In the genomic region with DNA sequence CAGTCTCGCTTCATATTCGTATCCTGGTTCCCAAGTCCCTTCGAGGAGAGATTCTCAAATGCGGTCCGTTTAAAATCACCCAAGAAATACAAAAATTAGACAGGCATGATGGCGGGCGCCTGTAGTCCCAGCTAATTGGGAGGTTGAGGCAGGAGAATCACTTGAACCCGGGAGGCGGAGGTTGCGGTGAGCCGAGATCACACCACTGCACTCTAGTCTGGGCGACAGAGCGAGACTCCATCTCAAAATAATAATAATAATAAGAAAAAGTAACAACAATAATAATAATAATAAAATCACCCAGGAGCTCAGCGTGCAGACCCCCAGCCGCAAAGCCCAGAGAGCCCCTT, we compare ENCODE assay signal across 8 cellular contexts. TPM values are rescaled to one million over a fixed set of nuclear protein-coding genes. Genes with fewer than 3 reads are reported as not detected.
A peak's percentile ranks its signal among the peaks of the same experiment; 100 is the strongest.
DNase-seq lines count a peak whose midpoint lies in the region; ATAC-seq and TF ChIP-seq lines count a peak whose summit lies in the region.
"Not testable (repeated sequence)": the region's sequence is repeated elsewhere in the genome, so short reads cannot be mapped to it uniquely, and the experiment has no call there.

No MANE protein-coding gene starts in this region.

- not testable (repeated sequence) for H2AK5ac ChIP-seq in mesendoderm (ENCODE audit: low read length)

- H3K23ac ChIP-seq in mesendoderm (ENCODE audit: low read length) = peak overlapping the region; percentile 45

- not testable (repeated sequence) for H2BK5ac ChIP-seq in mesendoderm (ENCODE audit: low read length)

- H3K27me3 ChIP-seq in Caco-2 (replicated peaks; ENCODE audit: control insufficient read depth, insufficient read depth, low read length); Loucy (ENCODE audit: insufficient read depth, low read length, poor library complexity, severe bottlenecking); brain microvascular endothelial cell (replicated peaks); mesendoderm (ENCODE audit: insufficient read depth, low read length, poor library complexity); upper lobe of right lung: not testable (repeated sequence)
- peaks cover 0 to 11% (median 3%) of the 10 kb centered on the region in 3 donors for H3K27me3 ChIP-seq in psoas muscle (ENCODE audit: insufficient read depth in 3 of 3, low read length in 2 of 3)

- CTCF ChIA-PET in Caco-2 (lab: Charles Lee) = not testable (repeated sequence)

- not testable (repeated sequence) for H3K27ac Mint-ChIP-seq in Caco-2 (ENCODE audit: unreplicated experiment)
- H3K27ac Mint-ChIP-seq in activated CD4-positive, alpha-beta T cell treated with anti-CD3 and anti-CD28 coated beads, Interleukin-2, amount 10 ng/mL, durations not matched to agents 24 days and 14 days = peak overlapping the region; percentile 74

- H3K36me3 Mint-ChIP-seq in Caco-2 (ENCODE audit: insufficient read depth, unreplicated experiment) = peaks cover 22% of the 10 kb centered on the region
- H3K36me3 Mint-ChIP-seq in activated CD4-positive, alpha-beta T cell treated with anti-CD3 and anti-CD28 coated beads, Interleukin-2, amount 10 ng/mL, durations not matched to agents 24 days and 14 days (ENCODE audit: low read depth) = peaks cover 14% of the 10 kb centered on the region

- not testable (repeated sequence) for H3K18ac ChIP-seq in mesendoderm (ENCODE audit: low read length)

- ATAC-seq in psoas muscle, upper lobe of right lung: not testable (repeated sequence)

- not testable (repeated sequence) for H2BK15ac ChIP-seq in mesendoderm (replicated peaks; ENCODE audit: low read depth)

- peak overlapping the region; percentile 22 for H3K9ac ChIP-seq in Loucy (ENCODE audit: low read depth, low read length, poor library complexity, severe bottlenecking)
- peak overlapping the region; percentile 76 for H3K9ac ChIP-seq in mesendoderm (ENCODE audit: low read length)

- H4K5ac ChIP-seq in mesendoderm (ENCODE audit: low read length) = not testable (repeated sequence)

- not testable (repeated sequence) for H3K79me1 ChIP-seq in mesendoderm (ENCODE audit: low read length)

- H3K79me2 ChIP-seq in Loucy (ENCODE audit: insufficient read depth, low read length) (peaks cover 33% of the 10 kb centered on the region), mesendoderm (ENCODE audit: control insufficient read depth, insufficient read depth, low read length) (peaks cover 13% of the 10 kb centered on the region)

- no CpG with 5 or more reads among the region's 15 CpGs for WGBS in mesendoderm (ENCODE audit: extremely low coverage, insufficient coverage, low lambda C conversion rate)
- 59 to 64% (median 60%) methylated on average over 15 of the region's 15 CpGs for WGBS in psoas muscle, 3 donors

- not testable (repeated sequence) for TF ChIP-seq CTCF in Caco-2 (IDR thresholded peaks at IDR 0.05; ENCODE audit: insufficient read depth in 1 of 2, low read depth in 1 of 2, low read length in 1 of 2, severe bottlenecking in 1 of 2, unreplicated experiment in 1 of 2); Loucy (conservative IDR thresholded peaks at IDR 0.05; ENCODE audit: low read length); brain microvascular endothelial cell (IDR thresholded peaks at IDR 0.05; ENCODE audit: low read depth, low read length, missing control alignments); fibroblast of villous mesenchyme (IDR thresholded peaks at IDR 0.05; ENCODE audit: insufficient read depth, low read depth, low read length); psoas muscle (IDR thresholded peaks at IDR 0.05); upper lobe of right lung (IDR thresholded peaks at IDR 0.05)

- H3K27me3 Mint-ChIP-seq in Caco-2 (ENCODE audit: insufficient read depth, unreplicated experiment) = not testable (repeated sequence)
- peaks cover 16% of the 10 kb centered on the region for H3K27me3 Mint-ChIP-seq in activated CD4-positive, alpha-beta T cell treated with anti-CD3 and anti-CD28 coated beads, Interleukin-2, amount 10 ng/mL, durations not matched to agents 24 days and 14 days

- peak overlapping the region; percentile 91 for H3K4me3 Mint-ChIP-seq in Caco-2 (ENCODE audit: unreplicated experiment)
- H3K4me3 Mint-ChIP-seq in activated CD4-positive, alpha-beta T cell treated with anti-CD3 and anti-CD28 coated beads, Interleukin-2, amount 10 ng/mL, durations not matched to agents 24 days and 14 days = peak overlapping the region; percentile 72

- H4K8ac ChIP-seq in mesendoderm (ENCODE audit: low read depth, low read length) = peak overlapping the region; percentile 43

- H3K4ac ChIP-seq in mesendoderm (ENCODE audit: low read depth, low read length) = not testable (repeated sequence)

- in situ Hi-C loops in brain microvascular endothelial cell (cut with HindIII; ENCODE audit: low pct_ligation_motif_present, low sequenced_read_pairs) = not testable (repeated sequence)

- peak overlapping the region; percentile 93 for H3K56ac ChIP-seq in mesendoderm (ENCODE audit: low read length)

- BruUV-seq in Caco-2 (replicated peaks; lab: Mats Ljungman, UMichigan) = not testable (repeated sequence)

- not testable (repeated sequence) for DNase-seq in Caco-2; activated CD4-positive, alpha-beta T cell treated with anti-CD3 and anti-CD28 coated beads, Interleukin-2, amount 10 ng/mL, durations not matched to agents 24 days and 14 days; brain microvascular endothelial cell; fibroblast of villous mesenchyme (ENCODE audit: low read depth); mesendoderm; psoas muscle; upper lobe of right lung

- H3K9me3 ChIP-seq in Caco-2; Loucy (ENCODE audit: insufficient read depth, low read depth, low read length); psoas muscle; upper lobe of right lung: not testable (repeated sequence)

- H3K4me1 ChIP-seq in Caco-2 = peaks cover 10% of the 10 kb centered on the region
- H3K4me1 ChIP-seq in Loucy (ENCODE audit: insufficient read depth, low read length, poor library complexity, severe bottlenecking); mesendoderm (ENCODE audit: control insufficient read depth, low read depth, low read length): not testable (repeated sequence)
- H3K4me1 ChIP-seq in psoas muscle = peaks cover 16% of the 10 kb centered on the region
- H3K4me1 ChIP-seq in upper lobe of right lung = peaks cover 16% of the 10 kb centered on the region

- peak overlapping the region; percentile 46 for H3K4me2 ChIP-seq in Loucy (ENCODE audit: low read depth, low read length, poor library complexity, severe bottlenecking)
- H3K4me2 ChIP-seq in mesendoderm (ENCODE audit: low read length) = peak overlapping the region; percentile 67

- not testable (repeated sequence) for H3K9me3 Mint-ChIP-seq in Caco-2 (ENCODE audit: unreplicated experiment); activated CD4-positive, alpha-beta T cell treated with anti-CD3 and anti-CD28 coated beads, Interleukin-2, amount 10 ng/mL, durations not matched to agents 24 days and 14 days

- not testable (repeated sequence) for H4K20me1 ChIP-seq in Loucy (ENCODE audit: insufficient read depth, low read length, poor library complexity, severe bottlenecking)

- H3F3A ChIP-seq in Loucy (ENCODE audit: low read depth) = not testable (repeated sequence)

- H3K4me1 Mint-ChIP-seq in Caco-2 (ENCODE audit: low read depth, unreplicated experiment) = peaks cover 18% of the 10 kb centered on the region
- peaks cover 39% of the 10 kb centered on the region for H3K4me1 Mint-ChIP-seq in activated CD4-positive, alpha-beta T cell treated with anti-CD3 and anti-CD28 coated beads, Interleukin-2, amount 10 ng/mL, durations not matched to agents 24 days and 14 days

- not testable (repeated sequence) for H3K36me3 ChIP-seq in Caco-2 (ENCODE audit: control insufficient read depth, insufficient read depth, low read length); Loucy (ENCODE audit: insufficient read depth, low read length); brain microvascular endothelial cell (replicated peaks); mesendoderm (ENCODE audit: control insufficient read depth, insufficient read depth, low read length); psoas muscle (ENCODE audit: insufficient read depth in 1 of 2, low read depth in 1 of 2); upper lobe of right lung

- H3K27ac ChIP-seq in brain microvascular endothelial cell; mesendoderm (ENCODE audit: low read depth, low read length): not testable (repeated sequence)
- H3K27ac ChIP-seq in psoas muscle (peak overlapping the region; percentile 72), upper lobe of right lung (peak overlapping the region; percentile 80)

- peak overlapping the region; percentile 64; the same call in 1 of the 2 replicates for H2AFZ ChIP-seq in Loucy (ENCODE audit: low read length)

- H3K9me2 ChIP-seq in Loucy (replicated peaks; ENCODE audit: low read depth, low read length) = not testable (repeated sequence)

- not testable (repeated sequence) for H2BK120ac ChIP-seq in mesendoderm (ENCODE audit: low read depth, low read length)

- intact Hi-C loops in Caco-2 (cut with micrococcal nuclease; ENCODE audit: unreplicated experiment); upper lobe of right lung (cut with DNase I): not testable (repeated sequence)
- intact Hi-C loops in activated CD4-positive, alpha-beta T cell treated with anti-CD3 and anti-CD28 coated beads, Interleukin-2, amount 10 ng/mL, durations not matched to agents 24 days and 14 days (cut with micrococcal nuclease) = loop anchor here (10.0 kb wide), 2 partner anchors 122 to 148 kb away; partner anchors contain the start of gene ZNF778
- intact Hi-C loops in psoas muscle (cut with DNase I) = loop anchor here (5.0 to 10.0 kb wide), 3 partner anchors 122 to 281 kb away; partner anchors contain the start of genes APRT (in 2 of the 2) and ZNF778 (in 1 of the 2)

- POLR2A ChIA-PET in Caco-2 (lab: Charles Lee) = not testable (repeated sequence)

- H3K4me3 ChIP-seq in Caco-2 (ENCODE audit: low read depth, low read length) = peak overlapping the region; percentile 79
- peak overlapping the region; percentile 86 for H3K4me3 ChIP-seq in Loucy (ENCODE audit: low read length, poor library complexity, severe bottlenecking)
- H3K4me3 ChIP-seq in brain microvascular endothelial cell (ENCODE audit: low read depth, low read length) = peak overlapping the region; percentile 56
- peak overlapping the region; percentile 62 for H3K4me3 ChIP-seq in fibroblast of villous mesenchyme (ENCODE audit: low read depth, low read length)
- not testable (repeated sequence) for H3K4me3 ChIP-seq in mesendoderm (ENCODE audit: low read length)
- peak overlapping the region; percentile 95 for H3K4me3 ChIP-seq in psoas muscle
- H3K4me3 ChIP-seq in upper lobe of right lung = peak overlapping the region; percentile 81

RNA-seq across cellular contexts. Expression of gene ACSF3, which starts 0.4 kb away (rescaled TPM):
- total RNA-seq in Caco-2 (2022) = 49.5 and 55.2 TPM in 2 replicates
- total RNA-seq in activated CD4-positive, alpha-beta T cell treated with anti-CD3 and anti-CD28 coated beads, Interleukin-2, amount 10 ng/mL, durations not matched to agents 24 days and 14 days = 41.1 and 41.6 TPM in 2 replicates
- 20.7 and 22.9 TPM in 2 replicates for total RNA-seq in fibroblast of villous mesenchyme
- 7.0 TPM for polyA plus RNA-seq in mesendoderm (2013, experiment 1 of 2)
- polyA plus RNA-seq in mesendoderm (2013, experiment 2 of 2) = 7.1 TPM
- 10 to 100 TPM; 16.2 to 26.5 (median 19.1) TPM for total RNA-seq in psoas muscle
- 10 to 100 TPM; 13.4 to 15.5 (median 13.5) TPM for polyA plus RNA-seq in psoas muscle
- 32.0 TPM for total RNA-seq in upper lobe of right lung
